Comparison of ENCODE assay signal across 8 cellular contexts in genomic region chrX:129925305-129926092, GRCh38. TPM values are rescaled to one million over a fixed set of nuclear protein-coding genes. Genes with fewer than 3 reads are reported as not detected.
A peak's percentile ranks its signal among the peaks of the same experiment; 100 is the strongest.
DNase-seq lines count a peak whose midpoint lies in the region; ATAC-seq and TF ChIP-seq lines count a peak whose summit lies in the region.

No MANE protein-coding gene starts in this region.

- peak; percentile 25 for DNase-seq in NCI-H2171 treated with DMSO at 0.1 percent for 48 hours (lab: John Stamatoyannopoulos, UW)
- DNase-seq in NCI-H2171 (lab: John Stamatoyannopoulos, UW) = no peak
- DNase-seq in KBM-7 = peak; percentile 87
- peak; percentile 79 for DNase-seq in SK-MEL-5 (ENCODE audit: low read depth, low spot score)
- DNase-seq in activated naive CD4-positive, alpha-beta T cell treated with anti-CD3 and anti-CD28 coated beads for 36 hours = peak; percentile 81
- peak; percentile 47 to 90 (median 79) for DNase-seq in head of caudate nucleus
- peak; percentile 49 for DNase-seq in progenitor cell of endocrine pancreas (ENCODE audit: low spot score, unreplicated experiment)

- CTCF ChIA-PET in activated naive CD4-positive, alpha-beta T cell treated with anti-CD3 and anti-CD28 coated beads for 36 hours (lab: Charles Lee) = interaction anchor here (0.6 to 3.8 kb wide), 26 partner anchors 8 to 321 kb away, joined by 3 to 56 read pairs (median 4); partner anchors contain the start of gene UTP14A

- H3K4me3 Mint-ChIP-seq in activated naive CD4-positive, alpha-beta T cell treated with anti-CD3 and anti-CD28 coated beads for 36 hours = no peak overlapping the region
- H3K4me3 Mint-ChIP-seq in progenitor cell of endocrine pancreas (ENCODE audit: low read depth) = no peak overlapping the region

- peak; percentile 70 for TF ChIP-seq CTCF in progenitor cell of endocrine pancreas (IDR thresholded peaks at IDR 0.05; ENCODE audit: unreplicated experiment)

- no peaks in the 10 kb centered on the region for H3K27me3 Mint-ChIP-seq in activated naive CD4-positive, alpha-beta T cell treated with anti-CD3 and anti-CD28 coated beads for 36 hours (ENCODE audit: low read depth)
- no peaks in the 10 kb centered on the region for H3K27me3 Mint-ChIP-seq in progenitor cell of endocrine pancreas

- no peaks in the 10 kb centered on the region for H3K9me3 Mint-ChIP-seq in activated naive CD4-positive, alpha-beta T cell treated with anti-CD3 and anti-CD28 coated beads for 36 hours
- peaks cover 11% of the 10 kb centered on the region for H3K9me3 Mint-ChIP-seq in progenitor cell of endocrine pancreas (ENCODE audit: low read depth)

- H3K36me3 Mint-ChIP-seq in activated naive CD4-positive, alpha-beta T cell treated with anti-CD3 and anti-CD28 coated beads for 36 hours (ENCODE audit: low read depth) = peaks cover 25% of the 10 kb centered on the region
- H3K36me3 Mint-ChIP-seq in progenitor cell of endocrine pancreas (ENCODE audit: insufficient read depth) = peaks cover 13% of the 10 kb centered on the region

- intact Hi-C loops in activated naive CD4-positive, alpha-beta T cell treated with anti-CD3 and anti-CD28 coated beads for 36 hours (cut with micrococcal nuclease) = loop anchor here (1.0 to 5.0 kb wide), 4 partner anchors 99 to 318 kb away; no protein-coding TSS in a partner anchor
- intact Hi-C loops in head of caudate nucleus (cut with DNase I) = loop anchor here (2.0 to 10.0 kb wide), 2 partner anchors 133 to 321 kb away; no protein-coding TSS in a partner anchor

- in situ Hi-C loops in KBM-7 (cut with MboI; ENCODE audit: low pct_unique_long_range_greater_than_20kb, low sequenced_read_pairs) = loop anchor here (10.0 kb wide), 1 partner anchor 109 kb away; no protein-coding TSS in a partner anchor
- in situ Hi-C loops in SK-MEL-5 (cut with HindIII; ENCODE audit: low pct_unique_long_range_greater_than_20kb, low sequenced_read_pairs) = no loop called here

- H3K4me1 Mint-ChIP-seq in activated naive CD4-positive, alpha-beta T cell treated with anti-CD3 and anti-CD28 coated beads for 36 hours (ENCODE audit: low read depth) = peaks cover 3% of the 10 kb centered on the region
- H3K4me1 Mint-ChIP-seq in progenitor cell of endocrine pancreas (ENCODE audit: low read depth) = no peaks in the 10 kb centered on the region

- H3K27ac Mint-ChIP-seq in activated naive CD4-positive, alpha-beta T cell treated with anti-CD3 and anti-CD28 coated beads for 36 hours = no peak overlapping the region
- no peak overlapping the region for H3K27ac Mint-ChIP-seq in progenitor cell of endocrine pancreas

- ATAC-seq in GM21367 (IDR thresholded peaks at IDR 0.05; ENCODE audit: unreplicated experiment) = no peak

RNA-seq across cellular contexts. Expression of gene UTP14A, which starts 19.5 kb away (rescaled TPM):
- total RNA-seq in SK-MEL-5 (2014; rRNA removed; shearing (Covaris generic)) = 53.5 and 54.5 TPM in 2 replicates
- polyA plus RNA-seq in SK-MEL-5 (2015; cell fraction: cytosol; rRNA removed) = 42.9 and 50.5 TPM in 2 replicates
- polyA plus RNA-seq in SK-MEL-5 (2015; cell fraction: nucleus; rRNA removed) = 32.8 and 39.8 TPM in 2 replicates
- 10 to 100 TPM; 21.5 to 22.6 TPM for total RNA-seq in activated naive CD4-positive, alpha-beta T cell treated with anti-CD3 and anti-CD28 coated beads for 36 hours
- 18.1 and 20.0 TPM in 2 replicates for total RNA-seq in progenitor cell of endocrine pancreas

RNA-seq across cellular contexts. Expression of gene BCORL1, which starts 56.9 kb away (rescaled TPM):
- 0.50 and 0.88 TPM in 2 replicates for total RNA-seq in SK-MEL-5 (2014; rRNA removed; shearing (Covaris generic))
- polyA plus RNA-seq in SK-MEL-5 (2015; cell fraction: cytosol; rRNA removed) = 5.0 and 6.0 TPM in 2 replicates
- 2.3 and 3.4 TPM in 2 replicates for polyA plus RNA-seq in SK-MEL-5 (2015; cell fraction: nucleus; rRNA removed)
- total RNA-seq in activated naive CD4-positive, alpha-beta T cell treated with anti-CD3 and anti-CD28 coated beads for 36 hours = 1 to 10 TPM; 3.6 to 4.1 TPM
- total RNA-seq in progenitor cell of endocrine pancreas = 38.0 and 40.9 TPM in 2 replicates
